ENCODE assay signal across 8 cellular contexts in genomic region chrX:80648023-80648422, GRCh38.
DNase-seq lines count a peak whose midpoint lies in the region; ATAC-seq and TF ChIP-seq lines count a peak whose summit lies in the region.

No MANE protein-coding gene starts in this region.

- no peaks in the 10 kb centered on the region for H3K36me3 ChIP-seq in BJ (ENCODE audit: control insufficient read depth, insufficient read depth, low read length)
- no peaks in the 10 kb centered on the region for H3K36me3 ChIP-seq in IMR-90 (ENCODE audit: control insufficient read depth, insufficient read depth, low read length)
- H3K36me3 ChIP-seq in naive thymus-derived CD4-positive, alpha-beta T cell (ENCODE audit: control insufficient read depth in 2 of 3, insufficient read depth in 3 of 3, low read length in 3 of 3), result no peaks in the 10 kb centered on the region

- peaks cover 0 to 6% (median 3%) of the 10 kb centered on the region in 5 donors for H3K27me3 Mint-ChIP-seq in naive thymus-derived CD4-positive, alpha-beta T cell

- H2BK15ac ChIP-seq in IMR-90 (ENCODE audit: low read depth, low read length), result no peak overlapping the region

- no peak overlapping the region for H3K23ac ChIP-seq in IMR-90 (ENCODE audit: low read depth, low read length)

- no peak for TF ChIP-seq RAD21 in IMR-90 (IDR thresholded peaks at IDR 0.05; ENCODE audit: low read length)

- no peak overlapping the region for H3K27ac Mint-ChIP-seq in naive thymus-derived CD4-positive, alpha-beta T cell

- no peaks in the 10 kb centered on the region for H4K20me1 ChIP-seq in IMR-90 (ENCODE audit: insufficient read depth, low read length)

- no peaks in the 10 kb centered on the region for H3K9me3 ChIP-seq in IMR-90 (ENCODE audit: control insufficient read depth, insufficient read depth, low read length)
- no peaks in the 10 kb centered on the region for H3K9me3 ChIP-seq in naive thymus-derived CD4-positive, alpha-beta T cell (ENCODE audit: control insufficient read depth in 2 of 3, low read length in 3 of 3)

- CTCF ChIA-PET in BJ (lab: Yijun Ruan, JAX), result interaction anchor here (0.6 kb wide), 1 partner anchor 766 kb away, joined by 3 read pairs; no protein-coding TSS in a partner anchor
- CTCF ChIA-PET in IMR-90 (lab: Yijun Ruan, JAX), result no interaction called here
- CTCF ChIA-PET in naive thymus-derived CD4-positive, alpha-beta T cell (lab: Charles Lee), result no interaction called here

- POLR2A ChIA-PET in BJ (lab: Charles Lee) (no interaction called here), IMR-90 (lab: Charles Lee; ENCODE audit: unreplicated experiment) (no interaction called here)
- POLR2A ChIA-PET in naive thymus-derived CD4-positive, alpha-beta T cell (lab: Charles Lee), result no interaction called here

- intact Hi-C loops in IMR-90 (cut with micrococcal nuclease), result no loop called here
- intact Hi-C loops in naive thymus-derived CD4-positive, alpha-beta T cell (cut with micrococcal nuclease), result no loop called here

- no peak overlapping the region for H3K9ac ChIP-seq in IMR-90 (ENCODE audit: low read depth, low read length)

- peaks cover 0 to 1% (median 0%) of the 10 kb centered on the region in 7 donors for H3K4me1 Mint-ChIP-seq in naive thymus-derived CD4-positive, alpha-beta T cell

- H3K4me3 ChIP-seq in BJ (ENCODE audit: low read depth, low read length), result no peak overlapping the region
- no peak overlapping the region for H3K4me3 ChIP-seq in IMR-90 (ENCODE audit: insufficient read depth, low read depth, low read length)
- H3K4me3 ChIP-seq in naive thymus-derived CD4-positive, alpha-beta T cell (ENCODE audit: low read length), result no peak overlapping the region

- no peak overlapping the region for H3K27ac ChIP-seq in IMR-90 (ENCODE audit: insufficient read depth, low read length)
- no peak overlapping the region for H3K27ac ChIP-seq in naive thymus-derived CD4-positive, alpha-beta T cell (ENCODE audit: low read depth, low read length)

- TF ChIP-seq POLR2A in IMR-90 (IDR thresholded peaks at IDR 0.05; ENCODE audit: low read depth, low read length), result no peak

- H3K14ac ChIP-seq in IMR-90 (replicated peaks; ENCODE audit: low read depth, low read length), result no peak overlapping the region

- H2BK120ac ChIP-seq in IMR-90 (ENCODE audit: low read depth, low read length), result no peak overlapping the region

- no peak overlapping the region for H2BK5ac ChIP-seq in IMR-90 (ENCODE audit: low read depth, low read length, poor library complexity, severe bottlenecking)

- no peak for ATAC-seq in IMR-90 (ENCODE audit: low read depth)
- ATAC-seq in naive thymus-derived CD4-positive, alpha-beta T cell, result no peak
- ATAC-seq in GM19023 (IDR thresholded peaks at IDR 0.05; ENCODE audit: unreplicated experiment), result no peak

- H3K4me3 Mint-ChIP-seq in naive thymus-derived CD4-positive, alpha-beta T cell, result no peak overlapping the region

- no peak overlapping the region for H4K5ac ChIP-seq in IMR-90 (ENCODE audit: low read depth, low read length)

- peaks cover 0 to 6% (median 0%) of the 10 kb centered on the region in 11 donors for H3K9me3 Mint-ChIP-seq in naive thymus-derived CD4-positive, alpha-beta T cell

- H2AFZ ChIP-seq in IMR-90 (replicated peaks; ENCODE audit: low read length, poor library complexity), result no peak overlapping the region

- no peaks in the 10 kb centered on the region for H3K79me1 ChIP-seq in IMR-90 (ENCODE audit: low read depth in 1 of 2, low read length in 2 of 2)

- no TSS peak for BruUV-seq in IMR-90 (replicated peaks; lab: Mats Ljungman, UMichigan)

- TF ChIP-seq CTCF in BJ (IDR thresholded peaks at IDR 0.05; ENCODE audit: insufficient read depth, low read depth, low read length), result peak; percentile 44
- peak; percentile 38 for TF ChIP-seq CTCF in IMR-90 (conservative IDR thresholded peaks at IDR 0.05; ENCODE audit: low read depth, low read length)

- no CpG with 5 or more reads among the region's 1 CpG for WGBS in IMR-90 (ENCODE audit: extremely low coverage in 2 of 2, insufficient read length in 1 of 2), 2 experiments

- H4K91ac ChIP-seq in IMR-90 (ENCODE audit: insufficient read depth, low read depth, low read length), result no peak overlapping the region

- H2BK20ac ChIP-seq in IMR-90 (ENCODE audit: low read depth, low read length), result no peak overlapping the region

- no peak overlapping the region for H2AK5ac ChIP-seq in IMR-90 (ENCODE audit: low read depth, low read length)

- dilution Hi-C loops in IMR-90 (cut with HindIII; ENCODE audit: low sequenced_read_pairs, unreplicated experiment), result no loop called here

- H3K4me1 ChIP-seq in IMR-90 (ENCODE audit: control insufficient read depth, insufficient read depth, low read length), result no peaks in the 10 kb centered on the region
- H3K4me1 ChIP-seq in naive thymus-derived CD4-positive, alpha-beta T cell (ENCODE audit: control insufficient read depth in 2 of 2, insufficient read depth in 2 of 2, low read length in 2 of 2), result no peaks in the 10 kb centered on the region

- no peak overlapping the region for H3K4me2 ChIP-seq in IMR-90 (ENCODE audit: low read depth, low read length)

- H4K8ac ChIP-seq in IMR-90 (ENCODE audit: low read depth in 2 of 2, low read length in 2 of 2), result no peak overlapping the region

- no peak overlapping the region for H3K56ac ChIP-seq in IMR-90 (ENCODE audit: extremely low read depth, insufficient read depth, low read length)

- no peaks in the 10 kb centered on the region for H3K27me3 ChIP-seq in BJ (ENCODE audit: control insufficient read depth, insufficient read depth, low read length)
- no peaks in the 10 kb centered on the region for H3K27me3 ChIP-seq in IMR-90 (ENCODE audit: control insufficient read depth, insufficient read depth, low read length)
- H3K27me3 ChIP-seq in naive thymus-derived CD4-positive, alpha-beta T cell (ENCODE audit: control insufficient read depth in 2 of 2, insufficient read depth in 2 of 2, low read length in 2 of 2), result no peaks in the 10 kb centered on the region

- no peak overlapping the region for H2AK9ac ChIP-seq in IMR-90 (replicated peaks; ENCODE audit: low read depth, low read length, poor library complexity)

- no peak overlapping the region for H3K4ac ChIP-seq in IMR-90 (ENCODE audit: low read depth, low read length)

- DNase-seq in BJ (ENCODE audit: low read depth) (no peak), IMR-90 (no peak), amniotic epithelial cell (ENCODE audit: low read depth) (peak; percentile 3), kidney glomerular epithelial cell (lab: John Stamatoyannopoulos, UW) (peak; percentile 0), GOT3 (lab: John Stamatoyannopoulos, UW) (no peak), mucosa of gallbladder (ENCODE audit: low spot score) (no peak)
- DNase-seq in naive thymus-derived CD4-positive, alpha-beta T cell, result no peak

- in situ Hi-C loops in IMR-90 (cut with MboI; ENCODE audit: low sequenced_read_pairs), result no loop called here

- no peaks in the 10 kb centered on the region for H3K36me3 Mint-ChIP-seq in naive thymus-derived CD4-positive, alpha-beta T cell

- H3K9me1 ChIP-seq in IMR-90 (ENCODE audit: insufficient read depth, low read length), result no peaks in the 10 kb centered on the region

- no peak overlapping the region for H3K18ac ChIP-seq in IMR-90 (ENCODE audit: low read depth, low read length)

TF ChIP-seq in IMR-90, 13 proteins besides CTCF, POLR2A, EP300 and RAD21:
- TF ChIP-seq USF2 (IDR thresholded peaks at IDR 0.05; ENCODE audit: low read depth, low read length), result no peak
- no peak for TF ChIP-seq FOS (IDR thresholded peaks at IDR 0.05; ENCODE audit: low read depth, low read length)
- no peak for TF ChIP-seq MAFK (IDR thresholded peaks at IDR 0.05; ENCODE audit: low read depth, low read length)
- no peak for TF ChIP-seq BHLHE40 (IDR thresholded peaks at IDR 0.05; ENCODE audit: low read depth, low read length)
- TF ChIP-seq CEBPB (IDR thresholded peaks at IDR 0.05; ENCODE audit: low read depth, low read length), result no peak
- no peak for TF ChIP-seq MXI1 (IDR thresholded peaks at IDR 0.05; ENCODE audit: borderline replicate concordance, low read depth, low read length)
- no peak for TF ChIP-seq ELK1 (IDR thresholded peaks at IDR 0.05; ENCODE audit: borderline replicate concordance, low read depth, low read length)
- no peak for TF ChIP-seq CHD1 (IDR thresholded peaks at IDR 0.05; ENCODE audit: low read depth, low read length)
- no peak for TF ChIP-seq RFX5 (IDR thresholded peaks at IDR 0.05; ENCODE audit: low read depth, low read length)
- no peak for TF ChIP-seq NFE2L2 (IDR thresholded peaks at IDR 0.05; ENCODE audit: low read depth, low read length)
- no peak for TF ChIP-seq MAZ (IDR thresholded peaks at IDR 0.05; ENCODE audit: borderline replicate concordance, low read depth, low read length)
- no peak for TF ChIP-seq RCOR1 (IDR thresholded peaks at IDR 0.05; ENCODE audit: insufficient replicate concordance, low read length)

Comparison
In these comparisons a context has a peak if more than half of its experiments do, and no peak if none do; other contexts are left out.
1. DNase-seq: peak in amniotic epithelial cell (single experiment) and kidney glomerular epithelial cell (single experiment); none in BJ (single experiment), IMR-90 (single experiment), naive thymus-derived CD4-positive, alpha-beta T cell (0 of 9), GOT3 (single experiment) and mucosa of gallbladder (single experiment).